ENCODE assay signal across 24 cellular contexts in genomic region chr6:20771427-20771826, GRCh38.
"Had no signal": no experiment of that assay in that cellular context is flagged by ENCODE, and none has a peak within 500 bp of the region (broad histone marks: within the 10 kb centered on the region; RNA-seq: fewer than 3 reads in every experiment).

No MANE protein-coding gene starts in this region.

- DNase-seq: activated CD4-positive, alpha-beta T cell treated with anti-CD3 and anti-CD28 coated beads for 4 hours; activated CD4-positive, alpha-beta T cell treated with anti-CD3 and anti-CD28 coated beads, Interleukin-2, amount 50 U/mL, for 48 hours; activated CD4-positive, CD25-positive, alpha-beta regulatory T cell; activated effector memory CD4-positive, alpha-beta T cell treated with Interleukin-2 at 50 U/mL for 16 hours; activated naive CD4-positive, alpha-beta T cell treated with anti-CD3 and anti-CD28 coated beads, Interleukin-2, amount 10 ng/mL, durations not matched to agents 7 days and 5 days; activated T-cell treated with anti-CD3 and anti-CD28 coated beads, Interleukin-2, amount 50 U/mL, for 72 hours; amygdala; cerebellar nuclear complex; cortex of kidney; heart left ventricle; islet precursor cell; left cardiac atrium; naive B cell; nucleus accumbens; right lobe of liver; stimulated activated CD4-positive, alpha-beta T cell treated with anti-CD3 and anti-CD28 coated beads, Interleukin-1b, Interleukin-23, amount 100 ng/mL, for 48 hours; T-helper 17 cell had no signal

- H3K27ac ChIP-seq: epithelial cell of prostate, gastroesophageal sphincter, heart left ventricle, parathyroid adenoma, right lobe of liver, tibial nerve had no signal

- H3K27ac Mint-ChIP-seq: activated naive CD4-positive, alpha-beta T cell treated with anti-CD3 and anti-CD28 coated beads, Interleukin-2, amount 10 ng/mL, durations not matched to agents 7 days and 5 days; activated T-cell treated with anti-CD3 and anti-CD28 coated beads, Interleukin-2, amount 50 U/mL, for 72 hours; memory B cell; naive B cell; stimulated activated naive CD8-positive, alpha-beta T cell treated with anti-CD3 and anti-CD28 coated beads, Interleukin-15, Interleukin-2, amounts not matched to agents 100 ng/mL and 50 ng/mL, for 24 hours; T-helper 17 cell had no signal

- H3K4me1 Mint-ChIP-seq: activated naive CD4-positive, alpha-beta T cell treated with anti-CD3 and anti-CD28 coated beads, Interleukin-2, amount 10 ng/mL, durations not matched to agents 7 days and 5 days; memory B cell had no signal

- H3K4me3 ChIP-seq: gastroesophageal sphincter, heart left ventricle, right lobe of liver, skin epidermis, tibial nerve had no signal

- ATAC-seq: activated T-cell treated with anti-CD3 and anti-CD28 coated beads, Interleukin-2, amount 50 U/mL, for 72 hours; gastroesophageal sphincter; heart left ventricle; left cardiac atrium; right lobe of liver; T-helper 17 cell had no signal

- H3K4me1 ChIP-seq: gastroesophageal sphincter, parathyroid adenoma had no signal

- H3K9me3 Mint-ChIP-seq: activated naive CD4-positive, alpha-beta T cell treated with anti-CD3 and anti-CD28 coated beads, Interleukin-2, amount 10 ng/mL, durations not matched to agents 7 days and 5 days; activated T-cell treated with anti-CD3 and anti-CD28 coated beads, Interleukin-2, amount 50 U/mL, for 72 hours; memory B cell; naive B cell; stimulated activated naive CD8-positive, alpha-beta T cell treated with anti-CD3 and anti-CD28 coated beads, Interleukin-15, Interleukin-2, amounts not matched to agents 100 ng/mL and 50 ng/mL, for 24 hours had no signal

- H3K9ac ChIP-seq: parathyroid adenoma had no signal

- H3K9me3 ChIP-seq: gastroesophageal sphincter, heart left ventricle, right lobe of liver, tibial nerve had no signal

- H3K27me3 ChIP-seq: gastroesophageal sphincter, heart left ventricle, right lobe of liver, tibial nerve had no signal

- H3K27me3 Mint-ChIP-seq: activated naive CD4-positive, alpha-beta T cell treated with anti-CD3 and anti-CD28 coated beads, Interleukin-2, amount 10 ng/mL, durations not matched to agents 7 days and 5 days; memory B cell; naive B cell; stimulated activated naive CD8-positive, alpha-beta T cell treated with anti-CD3 and anti-CD28 coated beads, Interleukin-15, Interleukin-2, amounts not matched to agents 100 ng/mL and 50 ng/mL, for 24 hours; T-helper 17 cell had no signal

- H3K36me3 Mint-ChIP-seq: activated naive CD4-positive, alpha-beta T cell treated with anti-CD3 and anti-CD28 coated beads, Interleukin-2, amount 10 ng/mL, durations not matched to agents 7 days and 5 days had no signal

- H3K4me3 Mint-ChIP-seq: activated naive CD4-positive, alpha-beta T cell treated with anti-CD3 and anti-CD28 coated beads, Interleukin-2, amount 10 ng/mL, durations not matched to agents 7 days and 5 days; activated T-cell treated with anti-CD3 and anti-CD28 coated beads, Interleukin-2, amount 50 U/mL, for 72 hours; memory B cell; naive B cell; stimulated activated naive CD8-positive, alpha-beta T cell treated with anti-CD3 and anti-CD28 coated beads, Interleukin-15, Interleukin-2, amounts not matched to agents 100 ng/mL and 50 ng/mL, for 24 hours; T-helper 17 cell had no signal

- H3K36me3 ChIP-seq: gastroesophageal sphincter, heart left ventricle, right lobe of liver, tibial nerve had no signal

- H2AFZ ChIP-seq: parathyroid adenoma had no signal

- H3K79me2 ChIP-seq: parathyroid adenoma had no signal
